In genomic region chr18:23198217-23198845, GRCh38 we compare ENCODE assay signal across 21 cellular contexts.
"Had no signal": no experiment of that assay in that cellular context is flagged by ENCODE, and none has a peak within 500 bp of the region (broad histone marks: within the 10 kb centered on the region; RNA-seq: fewer than 3 reads in every experiment).

No MANE protein-coding gene starts in this region.

- DNase-seq: effector memory CD8-positive, alpha-beta T cell; gastrocnemius medialis; heart right ventricle; islet precursor cell; lower lobe of right lung; natural killer cell; small intestine; stimulated activated CD4-positive, alpha-beta T cell treated with anti-CD3 and anti-CD28 coated beads, Interleukin-12 subunit alpha, Interleukin-12 subunit beta, amount 100 ng/mL, for 4 hours; stimulated activated CD4-positive, alpha-beta T cell treated with anti-CD3 and anti-CD28 coated beads, Interleukin-2, amount 100 ng/mL, for 48 hours; stimulated activated naive CD4-positive, alpha-beta T cell treated with Interleukin-2 at 50 U/mL for 16 hours; thyroid gland had no signal

- H3K9me3 ChIP-seq: esophagus muscularis mucosa, gastrocnemius medialis, heart right ventricle, left lung, lower lobe of right lung, right atrium auricular region, thyroid gland had no signal

- H3K4me1 ChIP-seq: right atrium auricular region had no signal

- H3K4me3 Mint-ChIP-seq: dendritic cell treated with granulocyte-macrophage colony-stimulating factor and Interleukin-4, amounts not matched to agents 40 ng/mL and 50 ng/mL, for 4 days; effector memory CD8-positive, alpha-beta T cell; memory B cell; mesothelial cell of epicardium; natural killer cell; neural crest cell; type B pancreatic cell had no signal

- H3K36me3 ChIP-seq: gastrocnemius medialis, left lung, right atrium auricular region had no signal

- H3K4me3 ChIP-seq: esophagus muscularis mucosa, gastrocnemius medialis, heart right ventricle, left lung, lower lobe of right lung, right atrium auricular region, thyroid gland had no signal

- H3K27ac ChIP-seq: epithelial cell of prostate, esophagus muscularis mucosa, gastrocnemius medialis, heart right ventricle, left lung, lower lobe of right lung, right atrium auricular region, thyroid gland had no signal

- FAIRE-seq: small intestine, urothelium cell line had no signal

- H3K36me3 Mint-ChIP-seq: natural killer cell had no signal

- H3K9me3 Mint-ChIP-seq: dendritic cell treated with granulocyte-macrophage colony-stimulating factor and Interleukin-4, amounts not matched to agents 40 ng/mL and 50 ng/mL, for 4 days; effector memory CD8-positive, alpha-beta T cell; memory B cell; mesothelial cell of epicardium; natural killer cell; neural crest cell; type B pancreatic cell had no signal

- H3K27me3 ChIP-seq: esophagus muscularis mucosa, gastrocnemius medialis, heart right ventricle, left lung, right atrium auricular region, thyroid gland had no signal

- H3K27ac Mint-ChIP-seq: dendritic cell treated with granulocyte-macrophage colony-stimulating factor and Interleukin-4, amounts not matched to agents 40 ng/mL and 50 ng/mL, for 4 days; effector memory CD8-positive, alpha-beta T cell; memory B cell; natural killer cell; type B pancreatic cell had no signal
